ENCODE assay signal across 16 cellular contexts in the genomic region with DNA sequence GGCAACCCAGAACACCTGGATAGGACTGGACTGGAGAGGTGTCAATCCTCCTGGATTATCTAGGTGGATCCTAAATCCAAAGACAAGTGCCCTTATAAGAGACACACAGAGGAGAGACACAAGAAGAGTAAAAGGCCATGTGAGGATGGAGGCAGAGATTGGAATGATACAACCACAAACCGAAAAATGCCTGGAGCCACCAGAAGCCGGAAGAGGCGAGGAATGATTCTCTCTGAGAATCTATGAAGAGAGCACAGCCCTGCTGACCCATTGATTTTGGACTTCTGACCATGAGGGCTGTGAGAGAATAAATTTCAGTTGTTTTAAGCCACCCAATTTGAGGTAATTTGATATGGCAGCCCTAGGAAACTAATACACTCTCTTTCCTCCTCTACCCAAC. TPM values are rescaled to one million over a fixed set of nuclear protein-coding genes. Genes with fewer than 3 reads are reported as not detected.
DNase-seq lines count a peak whose midpoint lies in the region; ATAC-seq and TF ChIP-seq lines count a peak whose summit lies in the region.
"Had no signal": no experiment of that assay in that cellular context is flagged by ENCODE, and none has a peak within 500 bp of the region (broad histone marks: within the 10 kb centered on the region; RNA-seq: fewer than 3 reads in every experiment).

No MANE protein-coding gene starts in this region.

- no peaks in the 10 kb centered on the region for H3K9me3 Mint-ChIP-seq in activated CD8-positive, alpha-beta T cell treated with anti-CD3 and anti-CD28 coated beads for 36 hours
- no peaks in the 10 kb centered on the region for H3K9me3 Mint-ChIP-seq in activated CD8-positive, alpha-beta T cell treated with anti-CD3 and anti-CD28 coated beads, Interleukin-2, amount 10 ng/mL, durations not matched to agents 7 days and 5 days (ENCODE audit: insufficient read depth)
- H3K9me3 Mint-ChIP-seq in nephron progenitor cell, result no peaks in the 10 kb centered on the region
- H3K9me3 Mint-ChIP-seq: CD4-positive, CD25-positive, alpha-beta regulatory T cell had no signal

- no peak overlapping the region for H3K4me3 Mint-ChIP-seq in activated CD8-positive, alpha-beta T cell treated with anti-CD3 and anti-CD28 coated beads for 36 hours
- H3K4me3 Mint-ChIP-seq in activated CD8-positive, alpha-beta T cell treated with anti-CD3 and anti-CD28 coated beads, Interleukin-2, amount 10 ng/mL, durations not matched to agents 7 days and 5 days, result no peak overlapping the region
- peak overlapping the region; percentile 7 for H3K4me3 Mint-ChIP-seq in nephron progenitor cell
- H3K4me3 Mint-ChIP-seq: CD4-positive, CD25-positive, alpha-beta regulatory T cell; HFFc6 had no signal

- no peaks in the 10 kb centered on the region for H3K79me2 ChIP-seq in DND-41 (ENCODE audit: insufficient read depth, low read length)

- peaks cover 8% of the 10 kb centered on the region for H3K4me1 Mint-ChIP-seq in activated CD8-positive, alpha-beta T cell treated with anti-CD3 and anti-CD28 coated beads for 36 hours (ENCODE audit: low read depth)
- no peaks in the 10 kb centered on the region for H3K4me1 Mint-ChIP-seq in activated CD8-positive, alpha-beta T cell treated with anti-CD3 and anti-CD28 coated beads, Interleukin-2, amount 10 ng/mL, durations not matched to agents 7 days and 5 days (ENCODE audit: low read depth)
- peaks cover 57% of the 10 kb centered on the region for H3K4me1 Mint-ChIP-seq in nephron progenitor cell
- H3K4me1 Mint-ChIP-seq: CD4-positive, CD25-positive, alpha-beta regulatory T cell had no signal

- H3K9ac ChIP-seq in DND-41 (ENCODE audit: low read depth, low read length), result no peak overlapping the region
- H3K9ac ChIP-seq: BLaER1 treated with 17β-estradiol and CSF1 and Interleukin-3, amounts not matched to agents 10 nM and 100 nM had no signal

- CTCF ChIA-PET in activated CD8-positive, alpha-beta T cell treated with anti-CD3 and anti-CD28 coated beads for 36 hours (lab: Charles Lee), result no interaction called here
- CTCF ChIA-PET in activated CD8-positive, alpha-beta T cell treated with anti-CD3 and anti-CD28 coated beads, Interleukin-2, amount 10 ng/mL, durations not matched to agents 7 days and 5 days (lab: Charles Lee), result no interaction called here

- POLR2A ChIA-PET in activated CD8-positive, alpha-beta T cell treated with anti-CD3 and anti-CD28 coated beads for 36 hours (lab: Charles Lee), result no interaction called here
- POLR2A ChIA-PET in activated CD8-positive, alpha-beta T cell treated with anti-CD3 and anti-CD28 coated beads, Interleukin-2, amount 10 ng/mL, durations not matched to agents 7 days and 5 days (lab: Charles Lee), result no interaction called here

- H3K27me3 Mint-ChIP-seq in activated CD8-positive, alpha-beta T cell treated with anti-CD3 and anti-CD28 coated beads for 36 hours, result no peaks in the 10 kb centered on the region
- no peaks in the 10 kb centered on the region for H3K27me3 Mint-ChIP-seq in activated CD8-positive, alpha-beta T cell treated with anti-CD3 and anti-CD28 coated beads, Interleukin-2, amount 10 ng/mL, durations not matched to agents 7 days and 5 days (ENCODE audit: low read depth)
- H3K27me3 Mint-ChIP-seq in nephron progenitor cell (ENCODE audit: low read depth, poor library complexity), result no peaks in the 10 kb centered on the region

- no peak overlapping the region for H3K4me2 ChIP-seq in DND-41 (ENCODE audit: insufficient read depth, low read length)
- H3K4me2 ChIP-seq: BLaER1 treated with 17β-estradiol and CSF1 and Interleukin-3, amounts not matched to agents 10 nM and 100 nM had no signal

- no peak for ATAC-seq in activated CD8-positive, alpha-beta T cell treated with anti-CD3 and anti-CD28 coated beads for 36 hours
- no peak for ATAC-seq in activated CD8-positive, alpha-beta T cell treated with anti-CD3 and anti-CD28 coated beads, Interleukin-2, amount 10 ng/mL, durations not matched to agents 7 days and 5 days
- no peak for ATAC-seq in DND-41 (ENCODE audit: insufficient read depth, low read depth)

- no peaks in the 10 kb centered on the region for H3K27me3 ChIP-seq in DND-41 (ENCODE audit: insufficient read depth, low read length, poor library complexity)

- intact Hi-C loops in activated CD8-positive, alpha-beta T cell treated with anti-CD3 and anti-CD28 coated beads for 36 hours (cut with micrococcal nuclease), result no loop called here

- H4K20me1 ChIP-seq in DND-41 (ENCODE audit: insufficient read depth, low read length), result no peaks in the 10 kb centered on the region
- H4K20me1 ChIP-seq: BLaER1 treated with 17β-estradiol and CSF1 and Interleukin-3, amounts not matched to agents 10 nM and 100 nM had no signal

- in situ Hi-C loops in SK-MEL-5 (cut with HindIII; ENCODE audit: low pct_unique_long_range_greater_than_20kb, low sequenced_read_pairs), result no loop called here

- peak overlapping the region; percentile 26; the same call in 1 of the 2 replicates for H3K27ac ChIP-seq in DND-41 (ENCODE audit: low read length)
- H3K27ac ChIP-seq: BLaER1 treated with 17β-estradiol and CSF1 and Interleukin-3, amounts not matched to agents 10 nM and 100 nM; HL-60 had no signal

- DNase-seq in activated CD8-positive, alpha-beta T cell treated with anti-CD3 and anti-CD28 coated beads for 36 hours, result no peak
- no peak for DNase-seq in activated CD8-positive, alpha-beta T cell treated with anti-CD3 and anti-CD28 coated beads, Interleukin-2, amount 10 ng/mL, durations not matched to agents 7 days and 5 days
- DNase-seq in DND-41 (no peak), SK-MEL-5 (ENCODE audit: low read depth, low spot score) (peak; percentile 37), nephron progenitor cell (no peak), T-helper 2 cell (no peak)
- DNase-seq in stimulated activated CD4-positive, alpha-beta T cell treated with anti-CD3 and anti-CD28 coated beads, Interleukin-4, amount 100 ng/mL, for 1 hour, result no peak
- DNase-seq: ACHN; CD4-positive, CD25-positive, alpha-beta regulatory T cell; DMS79; EL; HCEC 1CT; HFFc6 had no signal

- peak overlapping the region; percentile 72 for H3K27ac Mint-ChIP-seq in activated CD8-positive, alpha-beta T cell treated with anti-CD3 and anti-CD28 coated beads for 36 hours
- no peak overlapping the region for H3K27ac Mint-ChIP-seq in activated CD8-positive, alpha-beta T cell treated with anti-CD3 and anti-CD28 coated beads, Interleukin-2, amount 10 ng/mL, durations not matched to agents 7 days and 5 days
- peak overlapping the region; percentile 71 for H3K27ac Mint-ChIP-seq in nephron progenitor cell
- H3K27ac Mint-ChIP-seq: CD4-positive, CD25-positive, alpha-beta regulatory T cell; HFFc6 had no signal

- TF ChIP-seq CTCF in activated CD8-positive, alpha-beta T cell treated with anti-CD3 and anti-CD28 coated beads for 36 hours (IDR thresholded peaks at IDR 0.05), result no peak
- TF ChIP-seq CTCF in DND-41 (IDR thresholded peaks at IDR 0.05; ENCODE audit: borderline replicate concordance, extremely low read depth, low read length, poor library complexity, severe bottlenecking) (no peak), nephron progenitor cell (IDR thresholded peaks at IDR 0.05) (no peak)

- H2AFZ ChIP-seq in DND-41 (ENCODE audit: low read depth, low read length), result no peak overlapping the region

- H3K9me3 ChIP-seq in DND-41 (ENCODE audit: insufficient read depth, low read length, severe bottlenecking), result no peaks in the 10 kb centered on the region
- H3K9me3 ChIP-seq: BLaER1 treated with 17β-estradiol and CSF1 and Interleukin-3, amounts not matched to agents 10 nM and 100 nM had no signal

- H3K36me3 Mint-ChIP-seq in activated CD8-positive, alpha-beta T cell treated with anti-CD3 and anti-CD28 coated beads for 36 hours (ENCODE audit: low read depth), result no peaks in the 10 kb centered on the region
- H3K36me3 Mint-ChIP-seq in activated CD8-positive, alpha-beta T cell treated with anti-CD3 and anti-CD28 coated beads, Interleukin-2, amount 10 ng/mL, durations not matched to agents 7 days and 5 days (ENCODE audit: low read depth), result no peaks in the 10 kb centered on the region
- H3K36me3 Mint-ChIP-seq in nephron progenitor cell (ENCODE audit: low read depth), result peaks cover 12% of the 10 kb centered on the region
- H3K36me3 Mint-ChIP-seq: CD4-positive, CD25-positive, alpha-beta regulatory T cell had no signal

- H3K36me3 ChIP-seq in DND-41 (ENCODE audit: insufficient read depth, low read length), result no peaks in the 10 kb centered on the region
- H3K36me3 ChIP-seq: BLaER1 treated with 17β-estradiol and CSF1 and Interleukin-3, amounts not matched to agents 10 nM and 100 nM had no signal

- no peak overlapping the region for H3K4me3 ChIP-seq in DND-41 (ENCODE audit: low read depth in 1 of 2, low read length in 2 of 2)
- H3K4me3 ChIP-seq: BLaER1 treated with 17β-estradiol and CSF1 and Interleukin-3, amounts not matched to agents 10 nM and 100 nM had no signal

- peaks cover 26% of the 10 kb centered on the region for H3K4me1 ChIP-seq in DND-41 (ENCODE audit: insufficient read depth, low read length)
- H3K4me1 ChIP-seq: BLaER1 treated with 17β-estradiol and CSF1 and Interleukin-3, amounts not matched to agents 10 nM and 100 nM had no signal

RNA-seq across cellular contexts. Expression of a gene that starts 20.1 kb away (rescaled TPM):
- total RNA-seq in activated CD8-positive, alpha-beta T cell treated with anti-CD3 and anti-CD28 coated beads for 36 hours, result under 1 TPM; 0.58 to 0.63 TPM
- total RNA-seq in activated CD8-positive, alpha-beta T cell treated with anti-CD3 and anti-CD28 coated beads, Interleukin-2, amount 10 ng/mL, durations not matched to agents 7 days and 5 days, result under 1 TPM; 0.31 to 0.71 TPM
- total RNA-seq in SK-MEL-5 (2014; rRNA removed; shearing (Covaris generic)), result 0.16 TPM in 1 of 2 replicates, not detected in the other
- polyA plus RNA-seq in SK-MEL-5 (2015; cell fraction: cytosol; rRNA removed), result 0.98 and 1.2 TPM in 2 replicates
- not detected in 2 replicates for polyA plus RNA-seq in SK-MEL-5 (2015; cell fraction: nucleus; rRNA removed)
- total RNA-seq: A172, HFFc6 had no signal
